Comparison of ENCODE assay signal across 10 cellular contexts in genomic region chr20:50789968-50790650, GRCh38. TPM values are rescaled to one million over a fixed set of nuclear protein-coding genes. Genes with fewer than 3 reads are reported as not detected.
DNase-seq lines count a peak whose midpoint lies in the region; ATAC-seq and TF ChIP-seq lines count a peak whose summit lies in the region.
"Had no signal": no experiment of that assay in that cellular context is flagged by ENCODE, and none has a peak within 500 bp of the region (broad histone marks: within the 10 kb centered on the region; RNA-seq: fewer than 3 reads in every experiment).

No MANE protein-coding gene starts in this region.

- no peak for TF ChIP-seq POLR2A in testis (IDR thresholded peaks at IDR 0.05)

- TF ChIP-seq CTCF in testis (IDR thresholded peaks at IDR 0.05) = no peak

- H3K36me3 ChIP-seq in testis (ENCODE audit: low read depth, missing control alignments) = no peaks in the 10 kb centered on the region
- H3K36me3 ChIP-seq: neutrophil had no signal

- no peaks in the 10 kb centered on the region for H3K27me3 ChIP-seq in testis

- H3K4me3 ChIP-seq in testis = no peak overlapping the region

- DNase-seq in activated CD8-positive, alpha-beta memory T cell treated with anti-CD3 and anti-CD28 coated beads, Interleukin-2, amount 10 ng/mL, durations not matched to agents 7 days and 5 days = no peak
- DNase-seq in activated CD8-positive, alpha-beta memory T cell treated with anti-CD3 and anti-CD28 coated beads for 24 hours = no peak
- DNase-seq in activated naive CD4-positive, alpha-beta T cell treated with anti-CD3 and anti-CD28 coated beads, Interleukin-2, amount 50 U/mL, for 72 hours (ENCODE audit: low spot score in 2 of 2) = no peak
- DNase-seq in memory B cell (ENCODE audit: low spot score in 2 of 2) (no peak), testis (no peak)

- H3K4me1 ChIP-seq in testis = peaks cover 25% of the 10 kb centered on the region

- no peaks in the 10 kb centered on the region for H3K27me3 Mint-ChIP-seq in activated CD8-positive, alpha-beta memory T cell treated with anti-CD3 and anti-CD28 coated beads, Interleukin-2, amount 10 ng/mL, durations not matched to agents 7 days and 5 days
- H3K27me3 Mint-ChIP-seq in memory B cell = no peaks in the 10 kb centered on the region

- WGBS in testis, 2 donors = 69 to 73% methylated on average over 11 of the region's 11 CpGs

- CTCF ChIA-PET in activated CD8-positive, alpha-beta memory T cell treated with anti-CD3 and anti-CD28 coated beads, Interleukin-2, amount 10 ng/mL, durations not matched to agents 7 days and 5 days (lab: Charles Lee) = interaction anchor here (0.6 to 7.3 kb wide), 32 partner anchors 8 to 667 kb away, joined by 3 to 350 read pairs (median 4); partner anchors contain the start of genes ADNP, DPM1 and MOCS3

- no peak overlapping the region for H3K4me3 Mint-ChIP-seq in activated CD8-positive, alpha-beta memory T cell treated with anti-CD3 and anti-CD28 coated beads, Interleukin-2, amount 10 ng/mL, durations not matched to agents 7 days and 5 days
- no peak overlapping the region for H3K4me3 Mint-ChIP-seq in memory B cell

- peak overlapping the region; percentile 86 to 96 for H3K27ac ChIP-seq in testis
- H3K27ac ChIP-seq: neutrophil had no signal

- no peaks in the 10 kb centered on the region for H3K9me3 ChIP-seq in testis
- H3K9me3 ChIP-seq: neutrophil had no signal

- H3K9me3 Mint-ChIP-seq in activated CD8-positive, alpha-beta memory T cell treated with anti-CD3 and anti-CD28 coated beads, Interleukin-2, amount 10 ng/mL, durations not matched to agents 7 days and 5 days (ENCODE audit: low read depth) = no peaks in the 10 kb centered on the region
- H3K9me3 Mint-ChIP-seq in activated naive CD4-positive, alpha-beta T cell treated with anti-CD3 and anti-CD28 coated beads, Interleukin-2, amount 50 U/mL, for 72 hours = no peaks in the 10 kb centered on the region
- no peaks in the 10 kb centered on the region for H3K9me3 Mint-ChIP-seq in memory B cell
- H3K9me3 Mint-ChIP-seq: CD14-positive monocyte had no signal

- peaks cover 14% of the 10 kb centered on the region for H3K4me1 Mint-ChIP-seq in activated CD8-positive, alpha-beta memory T cell treated with anti-CD3 and anti-CD28 coated beads, Interleukin-2, amount 10 ng/mL, durations not matched to agents 7 days and 5 days
- peaks cover 3% of the 10 kb centered on the region for H3K4me1 Mint-ChIP-seq in memory B cell

- intact Hi-C loops in testis (cut with DNase I; ENCODE audit: low total_unique reads) = loop anchor here (10.0 kb wide), 1 partner anchor 135 kb away; no protein-coding TSS in a partner anchor

- ATAC-seq in activated CD8-positive, alpha-beta memory T cell treated with anti-CD3 and anti-CD28 coated beads, Interleukin-2, amount 10 ng/mL, durations not matched to agents 7 days and 5 days = no peak
- ATAC-seq in activated naive CD4-positive, alpha-beta T cell treated with anti-CD3 and anti-CD28 coated beads, Interleukin-2, amount 50 U/mL, for 72 hours = no peak
- ATAC-seq in memory B cell (ENCODE audit: low read depth) (no peak), HG03097 (IDR thresholded peaks at IDR 0.05; ENCODE audit: low FRiP score, unreplicated experiment) (no peak), GM18502 (IDR thresholded peaks at IDR 0.05; ENCODE audit: poor library complexity, unreplicated experiment) (no peak), HG03354 (IDR thresholded peaks at IDR 0.05; ENCODE audit: poor library complexity, severe bottlenecking, unreplicated experiment) (no peak)

- H3K27ac Mint-ChIP-seq in activated CD8-positive, alpha-beta memory T cell treated with anti-CD3 and anti-CD28 coated beads, Interleukin-2, amount 10 ng/mL, durations not matched to agents 7 days and 5 days = peak overlapping the region; percentile 64
- H3K27ac Mint-ChIP-seq in activated naive CD4-positive, alpha-beta T cell treated with anti-CD3 and anti-CD28 coated beads, Interleukin-2, amount 50 U/mL, for 72 hours = peak overlapping the region; percentile 22 to 78
- H3K27ac Mint-ChIP-seq in memory B cell = peak overlapping the region; percentile 69

- H3K36me3 Mint-ChIP-seq in activated CD8-positive, alpha-beta memory T cell treated with anti-CD3 and anti-CD28 coated beads, Interleukin-2, amount 10 ng/mL, durations not matched to agents 7 days and 5 days = no peaks in the 10 kb centered on the region
- no peaks in the 10 kb centered on the region for H3K36me3 Mint-ChIP-seq in activated naive CD4-positive, alpha-beta T cell treated with anti-CD3 and anti-CD28 coated beads, Interleukin-2, amount 50 U/mL, for 72 hours
- H3K36me3 Mint-ChIP-seq in memory B cell = no peaks in the 10 kb centered on the region
- H3K36me3 Mint-ChIP-seq: CD14-positive monocyte had no signal

RNA-seq across cellular contexts. Expression of gene BCAS4, which starts 4.8 kb away (rescaled TPM):
- total RNA-seq in activated CD8-positive, alpha-beta memory T cell treated with anti-CD3 and anti-CD28 coated beads, Interleukin-2, amount 10 ng/mL, durations not matched to agents 7 days and 5 days = 10 to 100 TPM; 37.6 to 44.8 TPM
- 10 to 100 TPM; 12.6 to 19.3 TPM for total RNA-seq in activated naive CD4-positive, alpha-beta T cell treated with anti-CD3 and anti-CD28 coated beads, Interleukin-2, amount 50 U/mL, for 72 hours
- total RNA-seq in testis = 10 to 100 TPM in 1 of 2 donors, 1 to 10 TPM in 1; 7.6 to 10.8 TPM
- polyA plus RNA-seq in testis (ENCODE audit: insufficient read depth, low read depth, low replicate concordance) = 5.8 TPM

RNA-seq across cellular contexts. Expression of gene PARD6B, which starts 58.7 kb away (rescaled TPM):
- 1 to 10 TPM; 4.2 to 4.6 TPM for total RNA-seq in activated CD8-positive, alpha-beta memory T cell treated with anti-CD3 and anti-CD28 coated beads, Interleukin-2, amount 10 ng/mL, durations not matched to agents 7 days and 5 days
- 1 to 10 TPM; 5.6 to 6.9 TPM for total RNA-seq in activated naive CD4-positive, alpha-beta T cell treated with anti-CD3 and anti-CD28 coated beads, Interleukin-2, amount 50 U/mL, for 72 hours
- 10 to 100 TPM; 15.4 to 17.0 TPM for total RNA-seq in testis
- 3.8 TPM for polyA plus RNA-seq in testis (ENCODE audit: insufficient read depth, low read depth, low replicate concordance)
